ENCODE assay signal across 7 cellular contexts in genomic region chr2:148996805-148997204, GRCh38. TPM values are rescaled to one million over a fixed set of nuclear protein-coding genes. Genes with fewer than 3 reads are reported as not detected.
"Had no signal": no experiment of that assay in that cellular context is flagged by ENCODE, and none has a peak within 500 bp of the region (broad histone marks: within the 10 kb centered on the region; RNA-seq: fewer than 3 reads in every experiment).

No MANE protein-coding gene starts in this region.

- DNase-seq: GM23248, GOT3, H7, IMR-90 had no signal

- ATAC-seq: HCT116, K562 had no signal

- H3K27ac ChIP-seq: GM23248 had no signal

- H3K4me3 ChIP-seq: GM23248, HAP-1, K562 had no signal

- H3K9me3 ChIP-seq: HAP-1 had no signal

RNA-seq across cellular contexts. Expression of gene LYPD6B, which starts 41.7 kb away (rescaled TPM):
- total RNA-seq: IMR-90, K562 had no signal
